21 cellular contexts compared by ENCODE assay signal in the genomic region with DNA sequence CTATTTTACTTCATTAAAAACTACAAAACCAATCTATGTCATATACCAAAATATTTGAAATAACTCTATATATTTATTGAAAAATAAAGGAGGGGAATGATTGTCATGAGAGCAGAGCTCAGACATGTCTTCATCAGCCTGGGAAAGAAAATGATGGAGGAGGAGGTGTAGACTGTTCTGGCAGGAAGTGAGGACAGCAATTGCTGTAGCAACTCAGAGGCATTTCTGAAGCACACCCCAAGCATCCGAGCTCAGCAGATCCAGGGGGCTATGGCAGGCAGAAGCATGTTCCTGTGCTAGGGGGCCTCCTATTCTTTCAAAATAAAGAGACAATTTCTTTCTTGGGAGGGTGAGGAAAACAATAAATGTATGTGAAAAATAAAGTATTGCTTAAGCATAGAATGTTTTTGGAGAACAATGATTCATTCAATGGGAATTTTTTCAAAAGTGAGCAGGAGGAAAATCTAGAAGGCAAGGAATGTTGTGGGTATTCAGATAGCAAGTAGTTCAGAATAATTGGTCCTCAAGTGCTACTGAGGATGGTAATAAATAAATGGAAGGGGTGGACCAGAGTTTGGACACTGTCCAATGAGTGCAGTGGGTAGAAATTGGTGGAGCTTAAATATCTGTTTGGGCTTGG.
DNase-seq lines count a peak whose midpoint lies in the region; ATAC-seq and TF ChIP-seq lines count a peak whose summit lies in the region.
"Had no signal": no experiment of that assay in that cellular context is flagged by ENCODE, and none has a peak within 500 bp of the region (broad histone marks: within the 10 kb centered on the region; RNA-seq: fewer than 3 reads in every experiment).

No MANE protein-coding gene starts in this region.

- no peak for ATAC-seq in GM19455 (IDR thresholded peaks at IDR 0.05; ENCODE audit: unreplicated experiment)
- ATAC-seq: GM12878, Right ventricle myocardium inferior, sciatic nerve, T-helper 17 cell had no signal

- H3K4me3 ChIP-seq in skeletal muscle cell (ENCODE audit: low read depth, low read length) = no peak overlapping the region
- H3K4me3 ChIP-seq: GM12878, hepatocyte had no signal

- no peak for TF ChIP-seq CTCF in RWPE1 (conservative IDR thresholded peaks at IDR 0.05; ENCODE audit: low read depth)

- POLR2A ChIA-PET in RWPE1 (lab: Yijun Ruan, JAX; ENCODE audit: low non-redundant PET) = no interaction called here

- peak; percentile 82 for DNase-seq in EL
- DNase-seq in RWPE1 (ENCODE audit: low spot score) = peak; percentile 1
- peak; percentile 72 for DNase-seq in fibroblast of peridontal ligament (ENCODE audit: extremely low read depth)
- DNase-seq in skeletal muscle cell (ENCODE audit: low read depth) = peak; percentile 58
- DNase-seq in NCI-H524 treated with DMSO at 0.1 percent for 48 hours (lab: John Stamatoyannopoulos, UW) = no peak
- DNase-seq in NCI-H187 (lab: John Stamatoyannopoulos, UW) = no peak
- DNase-seq: activated B cell treated with CpG ODN at 0.5 μM for 24 hours; activated CD8-positive, alpha-beta memory T cell treated with anti-CD3 and anti-CD28 coated beads for 24 hours; amniotic stem cell; CD4-positive, alpha-beta T cell; cortex of kidney; KG1; NCI-H1105; NK-92 treated with Interleukin-12 subunit alpha and Interleukin-12 subunit beta, amount 100 ng/mL, for 24 hours; T-helper 17 cell had no signal

- no peak overlapping the region for H3K27ac ChIP-seq in RWPE1
- H3K27ac ChIP-seq: hepatocyte, HL-60 had no signal

- CTCF ChIA-PET in RWPE1 (lab: Yijun Ruan, JAX) = no interaction called here

Comparison
In these comparisons a context has a peak if more than half of its experiments do, and no peak if none do; other contexts are left out.
1. DNase-seq: peak in EL (single experiment), RWPE1 (single experiment), fibroblast of peridontal ligament (single experiment) and skeletal muscle cell (single experiment); none in NCI-H524 treated with DMSO at 0.1 percent for 48 hours (single experiment) and NCI-H187 (0 of 2).